25 cellular contexts compared by ENCODE assay signal in genomic region chr12:82958966-82959365, GRCh38.
DNase-seq lines count a peak whose midpoint lies in the region; ATAC-seq, FAIRE-seq and TF ChIP-seq lines count a peak whose summit lies in the region.
"Had no signal": no experiment of that assay in that cellular context is flagged by ENCODE, and none has a peak within 500 bp of the region (broad histone marks: within the 10 kb centered on the region; RNA-seq: fewer than 3 reads in every experiment).

No MANE protein-coding gene starts in this region.

- no peaks in the 10 kb centered on the region for H3K36me3 ChIP-seq in PC-3 (ENCODE audit: low read depth, low read length)
- no peaks in the 10 kb centered on the region for H3K36me3 ChIP-seq in adipocyte (ENCODE audit: control insufficient read depth, insufficient read depth, low read length, severe bottlenecking)
- no peaks in the 10 kb centered on the region for H3K36me3 ChIP-seq in bronchial epithelial cell (ENCODE audit: control insufficient read depth, insufficient read depth, low read length)
- no peaks in the 10 kb centered on the region for H3K36me3 ChIP-seq in body of pancreas (replicated peaks in 1 of 2; ENCODE audit: insufficient read depth in 1 of 2, low read depth in 2 of 2)
- H3K36me3 ChIP-seq: BLaER1 treated with 17β-estradiol and CSF1 and Interleukin-3, amounts not matched to agents 10 nM and 100 nM had no signal

- no peaks in the 10 kb centered on the region for H3F3A ChIP-seq in PC-3 (ENCODE audit: low read length, unreplicated experiment)

- H2AFZ ChIP-seq in PC-3 (ENCODE audit: low read length) = no peak overlapping the region

- no peak for FAIRE-seq in bronchial epithelial cell (lab: Jason Lieb, UNC)
- FAIRE-seq: A549, D721Med, GM12878, GM12892, GM18507 had no signal

- no peaks in the 10 kb centered on the region for H3K9me2 ChIP-seq in PC-3 (replicated peaks; ENCODE audit: low read length)

- POLR2A ChIA-PET in PC-3 (lab: Charles Lee; ENCODE audit: unreplicated experiment) = no interaction called here
- POLR2A ChIA-PET in activated CD4-positive, alpha-beta T cell treated with anti-CD3 and anti-CD28 coated beads, Interleukin-2, amount 10 ng/mL, durations not matched to agents 7 days and 5 days (lab: Charles Lee) = no interaction called here

- H4K20me1 ChIP-seq in PC-3 (ENCODE audit: low read length) = no peaks in the 10 kb centered on the region
- H4K20me1 ChIP-seq: BLaER1 treated with 17β-estradiol and CSF1 and Interleukin-3, amounts not matched to agents 10 nM and 100 nM had no signal

- no peak overlapping the region for H3K27ac Mint-ChIP-seq in activated naive CD4-positive, alpha-beta T cell treated with anti-CD3 and anti-CD28 coated beads for 36 hours
- no peak overlapping the region for H3K27ac Mint-ChIP-seq in activated CD4-positive, alpha-beta T cell treated with anti-CD3 and anti-CD28 coated beads, Interleukin-2, amount 10 ng/mL, durations not matched to agents 7 days and 5 days
- H3K27ac Mint-ChIP-seq: B cell; CD4-positive, alpha-beta T cell; CD8-positive, alpha-beta T cell had no signal

- no peak for TF ChIP-seq POLR2A in body of pancreas (IDR thresholded peaks at IDR 0.05)

- DNase-seq in PC-3 (peak; percentile 74), adipocyte (ENCODE audit: low read depth) (peak; percentile 13), bronchial epithelial cell (ENCODE audit: low read depth) (peak; percentile 25), body of pancreas (no peak)
- DNase-seq in activated naive CD4-positive, alpha-beta T cell treated with anti-CD3 and anti-CD28 coated beads for 36 hours = no peak
- no peak for DNase-seq in activated CD4-positive, alpha-beta T cell treated with anti-CD3 and anti-CD28 coated beads, Interleukin-2, amount 10 ng/mL, durations not matched to agents 7 days and 5 days
- DNase-seq: AML-193; Caco-2; Calu3; CD4-positive, alpha-beta T cell; CD8-positive, alpha-beta T cell; DMS79; DND-41; EL; GDM1 had no signal

- no peaks in the 10 kb centered on the region for H3K9me3 Mint-ChIP-seq in activated naive CD4-positive, alpha-beta T cell treated with anti-CD3 and anti-CD28 coated beads for 36 hours
- H3K9me3 Mint-ChIP-seq in activated CD4-positive, alpha-beta T cell treated with anti-CD3 and anti-CD28 coated beads, Interleukin-2, amount 10 ng/mL, durations not matched to agents 7 days and 5 days = no peaks in the 10 kb centered on the region
- H3K9me3 Mint-ChIP-seq: CD8-positive, alpha-beta T cell had no signal

- CTCF ChIA-PET in PC-3 (lab: Charles Lee) = interaction anchor here (0.6 to 1.2 kb wide), 2 partner anchors 273 to 601 kb away, joined by 3 to 4 read pairs; partner anchors contain the start of genes CCDC59, METTL25 and TMTC2
- CTCF ChIA-PET in activated naive CD4-positive, alpha-beta T cell treated with anti-CD3 and anti-CD28 coated beads for 36 hours (lab: Charles Lee) = no interaction called here
- CTCF ChIA-PET in activated CD4-positive, alpha-beta T cell treated with anti-CD3 and anti-CD28 coated beads, Interleukin-2, amount 10 ng/mL, durations not matched to agents 7 days and 5 days (lab: Charles Lee) = no interaction called here

- H3K27ac ChIP-seq in 22Rv1 = peak overlapping the region; percentile 42; the same call in 1 of the 2 replicates
- H3K27ac ChIP-seq in PC-3 (ENCODE audit: low read length) = peak overlapping the region; percentile 57
- H3K27ac ChIP-seq in body of pancreas = no peak overlapping the region
- H3K27ac ChIP-seq: A549; BLaER1 treated with 17β-estradiol and CSF1 and Interleukin-3, amounts not matched to agents 10 nM and 100 nM; C4-2B had no signal

- H3K27me3 ChIP-seq in PC-3 (ENCODE audit: low read length) (no peaks in the 10 kb centered on the region), adipocyte (replicated peaks; ENCODE audit: control insufficient read depth, insufficient read depth, low read length) (no peaks in the 10 kb centered on the region), bronchial epithelial cell (ENCODE audit: control insufficient read depth, insufficient read depth, low read length) (no peaks in the 10 kb centered on the region), body of pancreas (no peaks in the 10 kb centered on the region)
- H3K27me3 ChIP-seq: BLaER1 treated with 17β-estradiol and CSF1 and Interleukin-3, amounts not matched to agents 10 nM and 100 nM had no signal

- H3K4me3 ChIP-seq in PC-3 (ENCODE audit: low read length) (no peak overlapping the region), adipocyte (ENCODE audit: low read length) (no peak overlapping the region), bronchial epithelial cell (ENCODE audit: low read depth, low read length) (no peak overlapping the region), body of pancreas (no peak overlapping the region)
- H3K4me3 ChIP-seq: A549; BLaER1 treated with 17β-estradiol and CSF1 and Interleukin-3, amounts not matched to agents 10 nM and 100 nM; GM12878 had no signal

- H3K9me3 ChIP-seq in PC-3 (ENCODE audit: low read length) (no peaks in the 10 kb centered on the region), adipocyte (ENCODE audit: control insufficient read depth, low read length) (no peaks in the 10 kb centered on the region), body of pancreas (no peaks in the 10 kb centered on the region)
- H3K9me3 ChIP-seq: A549; BLaER1 treated with 17β-estradiol and CSF1 and Interleukin-3, amounts not matched to agents 10 nM and 100 nM; Caco-2 had no signal

- H3K79me2 ChIP-seq in PC-3 (ENCODE audit: low read length) = no peaks in the 10 kb centered on the region

- intact Hi-C loops in PC-3 (cut with micrococcal nuclease) (loop anchor here (1.0 kb wide), 1 partner anchor 273 kb away; the partner anchor contains the start of gene TMTC2), body of pancreas (cut with DNase I) (no loop called here)
- intact Hi-C loops in activated naive CD4-positive, alpha-beta T cell treated with anti-CD3 and anti-CD28 coated beads for 36 hours (cut with micrococcal nuclease) = no loop called here

- ATAC-seq in PC-3 (peak; percentile 80), HG02870 (IDR thresholded peaks at IDR 0.05; ENCODE audit: unreplicated experiment) (no peak), body of pancreas (no peak)
- ATAC-seq: A549; CD8-positive, alpha-beta T cell had no signal

- H3K27me3 Mint-ChIP-seq in activated naive CD4-positive, alpha-beta T cell treated with anti-CD3 and anti-CD28 coated beads for 36 hours (ENCODE audit: low read depth) = no peaks in the 10 kb centered on the region
- no peaks in the 10 kb centered on the region for H3K27me3 Mint-ChIP-seq in activated CD4-positive, alpha-beta T cell treated with anti-CD3 and anti-CD28 coated beads, Interleukin-2, amount 10 ng/mL, durations not matched to agents 7 days and 5 days
- H3K27me3 Mint-ChIP-seq: B cell; CD4-positive, alpha-beta T cell had no signal

- no TSS peak for BruUV-seq in PC-3 (replicated peaks; lab: Mats Ljungman, UMichigan)

- peaks cover 28% of the 10 kb centered on the region for H3K4me1 ChIP-seq in PC-3 (ENCODE audit: insufficient read depth, low read length)
- H3K4me1 ChIP-seq in adipocyte (ENCODE audit: control insufficient read depth, insufficient read depth, low read length) = peaks cover 2% of the 10 kb centered on the region
- H3K4me1 ChIP-seq in body of pancreas = no peaks in the 10 kb centered on the region
- H3K4me1 ChIP-seq: A549; BLaER1 treated with 17β-estradiol and CSF1 and Interleukin-3, amounts not matched to agents 10 nM and 100 nM had no signal

- peak overlapping the region; percentile 61 for H3K4me2 ChIP-seq in PC-3 (ENCODE audit: low read length)
- H3K4me2 ChIP-seq: A549; BLaER1 treated with 17β-estradiol and CSF1 and Interleukin-3, amounts not matched to agents 10 nM and 100 nM had no signal

- no peak for TF ChIP-seq CTCF in 22Rv1 (IDR thresholded peaks at IDR 0.05)
- TF ChIP-seq CTCF in PC-3 (conservative IDR thresholded peaks at IDR 0.05; ENCODE audit: low read depth, low read length) = no peak
- no peak for TF ChIP-seq CTCF in bronchial epithelial cell (IDR thresholded peaks at IDR 0.05; ENCODE audit: insufficient read depth, low read length, severe bottlenecking)
- no peak for TF ChIP-seq CTCF in body of pancreas (IDR thresholded peaks at IDR 0.05)

- H3K36me3 Mint-ChIP-seq in activated naive CD4-positive, alpha-beta T cell treated with anti-CD3 and anti-CD28 coated beads for 36 hours (ENCODE audit: low read depth) = no peaks in the 10 kb centered on the region
- H3K36me3 Mint-ChIP-seq in activated CD4-positive, alpha-beta T cell treated with anti-CD3 and anti-CD28 coated beads, Interleukin-2, amount 10 ng/mL, durations not matched to agents 7 days and 5 days (ENCODE audit: low read depth) = no peaks in the 10 kb centered on the region
- H3K36me3 Mint-ChIP-seq: CD8-positive, alpha-beta T cell had no signal

- no peak overlapping the region for H3K9ac ChIP-seq in PC-3 (ENCODE audit: low read length)
- H3K9ac ChIP-seq in adipocyte (ENCODE audit: low read length) = no peak overlapping the region
- H3K9ac ChIP-seq: BLaER1 treated with 17β-estradiol and CSF1 and Interleukin-3, amounts not matched to agents 10 nM and 100 nM had no signal

- no peak overlapping the region for H3K4me3 Mint-ChIP-seq in activated naive CD4-positive, alpha-beta T cell treated with anti-CD3 and anti-CD28 coated beads for 36 hours
- no peak overlapping the region for H3K4me3 Mint-ChIP-seq in activated CD4-positive, alpha-beta T cell treated with anti-CD3 and anti-CD28 coated beads, Interleukin-2, amount 10 ng/mL, durations not matched to agents 7 days and 5 days
- H3K4me3 Mint-ChIP-seq: B cell; CD4-positive, alpha-beta T cell; CD8-positive, alpha-beta T cell had no signal

- no peaks in the 10 kb centered on the region for H3K4me1 Mint-ChIP-seq in activated naive CD4-positive, alpha-beta T cell treated with anti-CD3 and anti-CD28 coated beads for 36 hours (ENCODE audit: low read depth)
- no peaks in the 10 kb centered on the region for H3K4me1 Mint-ChIP-seq in activated CD4-positive, alpha-beta T cell treated with anti-CD3 and anti-CD28 coated beads, Interleukin-2, amount 10 ng/mL, durations not matched to agents 7 days and 5 days
- H3K4me1 Mint-ChIP-seq: B cell had no signal

Comparison
In these comparisons a context has a peak if more than half of its experiments do, and no peak if none do; other contexts are left out.
1. H3K27ac ChIP-seq: peak in 22Rv1 (single experiment) and PC-3 (single experiment); none in body of pancreas (0 of 4).
2. DNase-seq: peak in PC-3 (single experiment), adipocyte (single experiment) and bronchial epithelial cell (single experiment); none in activated naive CD4-positive, alpha-beta T cell treated with anti-CD3 and anti-CD28 coated beads for 36 hours (single experiment), body of pancreas (0 of 4) and activated CD4-positive, alpha-beta T cell treated with anti-CD3 and anti-CD28 coated beads, Interleukin-2, amount 10 ng/mL, durations not matched to agents 7 days and 5 days (single experiment).